In the genomic region with DNA sequence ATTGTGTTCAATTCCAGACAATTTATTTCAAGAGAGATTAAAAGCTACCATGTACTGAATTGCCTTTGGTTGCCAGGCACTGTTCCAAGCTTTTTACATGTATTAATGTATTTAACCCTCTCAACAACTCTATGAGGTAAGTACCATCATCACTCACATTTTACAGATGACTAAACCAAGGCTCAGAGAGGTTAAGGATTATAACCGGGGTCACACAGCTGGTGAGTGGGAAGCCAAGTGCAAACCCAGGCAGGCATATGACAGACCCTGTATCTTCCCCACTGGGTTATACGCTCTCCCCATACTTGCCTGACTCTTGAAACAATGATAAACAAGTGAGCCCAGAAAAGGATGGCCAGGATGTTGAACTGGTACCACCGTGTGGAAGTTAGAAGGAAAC, we compare ENCODE assay signal across 27 cellular contexts.
"Had no signal": no experiment of that assay in that cellular context is flagged by ENCODE, and none has a peak within 500 bp of the region (broad histone marks: within the 10 kb centered on the region; RNA-seq: fewer than 3 reads in every experiment).

No MANE protein-coding gene starts in this region.

- H3K4me3 Mint-ChIP-seq: dendritic cell treated with granulocyte-macrophage colony-stimulating factor and Interleukin-4, amounts not matched to agents 40 ng/mL and 50 ng/mL, for 4 days; endodermal cell; memory B cell; natural killer cell; neural crest cell; stimulated activated memory B cell treated with anti-CD40 and anti-IgM and Interleukin-4, amounts not matched to agents 10 μg/mL and 1 μg/mL and 100 μg/mL, for 72 hours; type B pancreatic cell had no signal

- H3K27me3 ChIP-seq: colonic mucosa, hepatocyte, neutrophil, testis, tibial artery had no signal

- H3K9me3 Mint-ChIP-seq: dendritic cell treated with granulocyte-macrophage colony-stimulating factor and Interleukin-4, amounts not matched to agents 40 ng/mL and 50 ng/mL, for 4 days; endodermal cell; memory B cell; natural killer cell; neural crest cell; stimulated activated memory B cell treated with anti-CD40 and anti-IgM and Interleukin-4, amounts not matched to agents 10 μg/mL and 1 μg/mL and 100 μg/mL, for 72 hours; type B pancreatic cell had no signal

- H2AFZ ChIP-seq: hepatocyte, parathyroid adenoma had no signal

- H3K36me3 ChIP-seq: colonic mucosa, esophagus muscularis mucosa, gastroesophageal sphincter, heart left ventricle, neutrophil, sigmoid colon, tibial artery had no signal

- H3K4me3 ChIP-seq: colonic mucosa, esophagus muscularis mucosa, gastroesophageal sphincter, heart left ventricle, hepatocyte, lung, sigmoid colon, testis, tibial artery had no signal

- H3K4me1 ChIP-seq: foreskin keratinocyte, tibial artery had no signal

- H3K4me1 Mint-ChIP-seq: memory B cell; natural killer cell; stimulated activated memory B cell treated with anti-CD40 and anti-IgM and Interleukin-4, amounts not matched to agents 10 μg/mL and 1 μg/mL and 100 μg/mL, for 72 hours had no signal

- H3K4me2 ChIP-seq: hepatocyte had no signal

- DNase-seq: colonic mucosa; effector CD8-positive, alpha-beta T cell; endodermal cell; foreskin keratinocyte; heart left ventricle; kidney; natural killer cell; sigmoid colon; stimulated activated CD4-positive, alpha-beta T cell treated with anti-CD3 and anti-CD28 coated beads, Interleukin-2, amount 100 ng/mL, for 24 hours; stimulated activated CD4-positive, alpha-beta T cell treated with anti-CD3 and anti-CD28 coated beads, Interleukin-4, amount 100 ng/mL, for 4 hours; stimulated activated naive CD8-positive, alpha-beta T cell treated with anti-CD3 and anti-CD28 coated beads, Interleukin-15, Interleukin-2, amounts not matched to agents 100 U/mL and 50 U/mL, for 24 hours; substantia nigra; testis; tibial artery had no signal

- H3K36me3 Mint-ChIP-seq: memory B cell; natural killer cell; stimulated activated memory B cell treated with anti-CD40 and anti-IgM and Interleukin-4, amounts not matched to agents 10 μg/mL and 1 μg/mL and 100 μg/mL, for 72 hours had no signal

- H3K27ac Mint-ChIP-seq: dendritic cell treated with granulocyte-macrophage colony-stimulating factor and Interleukin-4, amounts not matched to agents 40 ng/mL and 50 ng/mL, for 4 days; endodermal cell; memory B cell; natural killer cell; stimulated activated memory B cell treated with anti-CD40 and anti-IgM and Interleukin-4, amounts not matched to agents 10 μg/mL and 1 μg/mL and 100 μg/mL, for 72 hours; type B pancreatic cell had no signal

- H3K27ac ChIP-seq: colonic mucosa, epithelial cell of prostate, esophagus muscularis mucosa, foreskin keratinocyte, gastroesophageal sphincter, heart left ventricle, hepatocyte, neutrophil, parathyroid adenoma, sigmoid colon, testis, tibial artery had no signal

- ATAC-seq: foreskin keratinocyte; gastroesophageal sphincter; heart left ventricle; left lobe of liver; natural killer cell; stimulated activated memory B cell treated with anti-CD40 and anti-IgM and Interleukin-4, amounts not matched to agents 10 μg/mL and 1 μg/mL and 100 μg/mL, for 72 hours; stimulated activated naive CD8-positive, alpha-beta T cell treated with anti-CD3 and anti-CD28 coated beads, Interleukin-15, Interleukin-2, amounts not matched to agents 100 U/mL and 50 U/mL, for 24 hours had no signal

- H3K27me3 Mint-ChIP-seq: type B pancreatic cell had no signal
